Comparison of ENCODE assay signal across 18 cellular contexts in the genomic region with DNA sequence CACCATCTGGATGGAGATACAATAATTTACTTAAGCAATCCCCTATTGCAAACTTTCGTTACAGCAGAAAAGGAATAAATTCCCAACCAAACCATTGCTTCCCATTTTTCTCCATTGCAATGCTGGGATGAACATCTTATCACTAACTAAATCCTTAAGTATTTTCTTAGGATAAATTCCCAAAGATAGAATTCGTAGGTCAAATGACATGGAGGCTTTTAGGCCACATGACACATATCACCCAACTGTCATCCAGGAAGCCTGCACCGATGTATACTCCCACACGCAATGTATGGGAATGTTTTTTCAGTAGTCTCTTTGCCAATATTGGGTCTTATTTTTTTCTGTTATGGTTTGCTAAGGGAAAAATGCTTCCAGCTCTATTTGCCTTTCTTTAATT. TPM values are rescaled to one million over a fixed set of nuclear protein-coding genes. Genes with fewer than 3 reads are reported as not detected.
DNase-seq lines count a peak whose midpoint lies in the region; ATAC-seq, FAIRE-seq and TF ChIP-seq lines count a peak whose summit lies in the region.
"Had no signal": no experiment of that assay in that cellular context is flagged by ENCODE, and none has a peak within 500 bp of the region (broad histone marks: within the 10 kb centered on the region; RNA-seq: fewer than 3 reads in every experiment).

No MANE protein-coding gene starts in this region.

- H3K4me3 ChIP-seq in lower lobe of right lung: no peak overlapping the region

- DNase-seq in T-helper 2 cell treated with Interferon-gamma antibody and Interleukin-4, amounts not matched to agents 5 μg/mL and 100 μg/mL, for 36 hours (ENCODE audit: low spot score): no peak
- DNase-seq in T-helper 2 cell (no peak), lower lobe of right lung (no peak), GM12892 (ENCODE audit: insufficient read length) (no peak), DMS53 treated with DMSO at 0.1 percent for 48 hours (lab: John Stamatoyannopoulos, UW; ENCODE audit: unreplicated experiment) (no peak)
- DNase-seq in activated T-helper 2 cell treated with anti-CD3 and anti-CD28 coated beads, Interferon-gamma antibody, Interleukin-2, Interleukin-4, amounts not matched to agents 10 μg/mL and 5 μg/mL and 100 μg/mL, durations not matched to agents 14 hours and 24 hours and 36 hours (ENCODE audit: low spot score): no peak
- no peak for DNase-seq in stimulated activated effector memory CD8-positive, alpha-beta T cell treated with anti-CD3 and anti-CD28 coated beads, Interleukin-12 subunit alpha, Interleukin-12 subunit beta, amount 100 ng/mL, for 72 hours (ENCODE audit: low spot score in 2 of 2)
- DNase-seq: activated CD4-positive, CD25-positive, alpha-beta regulatory T cell; GDM1; NCI-H146; NCI-H510A treated with DMSO at 0.1 percent for 48 hours; substantia nigra had no signal

- H3K27ac ChIP-seq in lower lobe of right lung: peak overlapping the region; percentile 10
- H3K27ac ChIP-seq: parathyroid adenoma had no signal

- peaks cover 13% of the 10 kb centered on the region for H3K36me3 Mint-ChIP-seq in T-helper 2 cell treated with Interferon-gamma antibody and Interleukin-4, amounts not matched to agents 5 μg/mL and 100 μg/mL, for 36 hours (ENCODE audit: low read depth)
- peaks cover 20% of the 10 kb centered on the region for H3K36me3 Mint-ChIP-seq in activated T-helper 2 cell treated with anti-CD3 and anti-CD28 coated beads, Interferon-gamma antibody, Interleukin-2, Interleukin-4, amounts not matched to agents 10 μg/mL and 5 μg/mL and 100 μg/mL, durations not matched to agents 14 hours and 24 hours and 36 hours (ENCODE audit: low read depth)
- H3K36me3 Mint-ChIP-seq in stimulated activated effector memory CD8-positive, alpha-beta T cell treated with anti-CD3 and anti-CD28 coated beads, Interleukin-12 subunit alpha, Interleukin-12 subunit beta, amount 100 ng/mL, for 72 hours: peaks cover 40% of the 10 kb centered on the region

- no peaks in the 10 kb centered on the region for H3K9me3 Mint-ChIP-seq in T-helper 2 cell treated with Interferon-gamma antibody and Interleukin-4, amounts not matched to agents 5 μg/mL and 100 μg/mL, for 36 hours
- H3K9me3 Mint-ChIP-seq in activated T-helper 2 cell treated with anti-CD3 and anti-CD28 coated beads, Interferon-gamma antibody, Interleukin-2, Interleukin-4, amounts not matched to agents 10 μg/mL and 5 μg/mL and 100 μg/mL, durations not matched to agents 14 hours and 24 hours and 36 hours: no peaks in the 10 kb centered on the region
- H3K9me3 Mint-ChIP-seq in stimulated activated effector memory CD8-positive, alpha-beta T cell treated with anti-CD3 and anti-CD28 coated beads, Interleukin-12 subunit alpha, Interleukin-12 subunit beta, amount 100 ng/mL, for 72 hours: no peaks in the 10 kb centered on the region
- H3K9me3 Mint-ChIP-seq: activated naive CD4-positive, alpha-beta T cell treated with anti-CD3 and anti-CD28 coated beads, Interleukin-2, amount 10 ng/mL, durations not matched to agents 7 days and 5 days had no signal

- H3K27me3 ChIP-seq in lower lobe of right lung (ENCODE audit: low read depth): no peaks in the 10 kb centered on the region

- TF ChIP-seq CTCF in lower lobe of right lung (IDR thresholded peaks at IDR 0.05): no peak

- peaks cover 32% of the 10 kb centered on the region for H3K36me3 ChIP-seq in lower lobe of right lung

- H3K4me1 Mint-ChIP-seq in T-helper 2 cell treated with Interferon-gamma antibody and Interleukin-4, amounts not matched to agents 5 μg/mL and 100 μg/mL, for 36 hours (ENCODE audit: low read depth): peaks cover 13% of the 10 kb centered on the region
- peaks cover 18% of the 10 kb centered on the region for H3K4me1 Mint-ChIP-seq in activated T-helper 2 cell treated with anti-CD3 and anti-CD28 coated beads, Interferon-gamma antibody, Interleukin-2, Interleukin-4, amounts not matched to agents 10 μg/mL and 5 μg/mL and 100 μg/mL, durations not matched to agents 14 hours and 24 hours and 36 hours (ENCODE audit: low read depth)
- peaks cover 53% of the 10 kb centered on the region for H3K4me1 Mint-ChIP-seq in stimulated activated effector memory CD8-positive, alpha-beta T cell treated with anti-CD3 and anti-CD28 coated beads, Interleukin-12 subunit alpha, Interleukin-12 subunit beta, amount 100 ng/mL, for 72 hours

- no peaks in the 10 kb centered on the region for H3K9me3 ChIP-seq in lower lobe of right lung

- ATAC-seq in lower lobe of right lung: no peak
- ATAC-seq in stimulated activated effector memory CD8-positive, alpha-beta T cell treated with anti-CD3 and anti-CD28 coated beads, Interleukin-12 subunit alpha, Interleukin-12 subunit beta, amount 100 ng/mL, for 72 hours: no peak
- ATAC-seq in GM18868 (IDR thresholded peaks at IDR 0.05; ENCODE audit: unreplicated experiment): no peak

- no peak for FAIRE-seq in GM12892 (lab: Jason Lieb, UNC)
- FAIRE-seq: A204.1, endometrium had no signal

- H3K27me3 Mint-ChIP-seq in T-helper 2 cell treated with Interferon-gamma antibody and Interleukin-4, amounts not matched to agents 5 μg/mL and 100 μg/mL, for 36 hours (ENCODE audit: low read depth): peaks cover 43% of the 10 kb centered on the region
- H3K27me3 Mint-ChIP-seq in activated T-helper 2 cell treated with anti-CD3 and anti-CD28 coated beads, Interferon-gamma antibody, Interleukin-2, Interleukin-4, amounts not matched to agents 10 μg/mL and 5 μg/mL and 100 μg/mL, durations not matched to agents 14 hours and 24 hours and 36 hours (ENCODE audit: low read depth): peaks cover 40% of the 10 kb centered on the region

- H3K27ac Mint-ChIP-seq in T-helper 2 cell treated with Interferon-gamma antibody and Interleukin-4, amounts not matched to agents 5 μg/mL and 100 μg/mL, for 36 hours: no peak overlapping the region
- no peak overlapping the region for H3K27ac Mint-ChIP-seq in activated T-helper 2 cell treated with anti-CD3 and anti-CD28 coated beads, Interferon-gamma antibody, Interleukin-2, Interleukin-4, amounts not matched to agents 10 μg/mL and 5 μg/mL and 100 μg/mL, durations not matched to agents 14 hours and 24 hours and 36 hours
- no peak overlapping the region for H3K27ac Mint-ChIP-seq in stimulated activated effector memory CD8-positive, alpha-beta T cell treated with anti-CD3 and anti-CD28 coated beads, Interleukin-12 subunit alpha, Interleukin-12 subunit beta, amount 100 ng/mL, for 72 hours

- intact Hi-C loops in activated T-helper 2 cell treated with anti-CD3 and anti-CD28 coated beads, Interferon-gamma antibody, Interleukin-2, Interleukin-4, amounts not matched to agents 10 μg/mL and 5 μg/mL and 100 μg/mL, durations not matched to agents 14 hours and 24 hours and 36 hours (cut with micrococcal nuclease): no loop called here
- intact Hi-C loops in lower lobe of right lung (cut with DNase I): no loop called here

- TF ChIP-seq POLR2A in GM12892 (IDR thresholded peaks at IDR 0.05; ENCODE audit: low read depth, low read length): no peak

- peaks cover 62% of the 10 kb centered on the region for H3K4me1 ChIP-seq in lower lobe of right lung

- H3K4me3 Mint-ChIP-seq in T-helper 2 cell treated with Interferon-gamma antibody and Interleukin-4, amounts not matched to agents 5 μg/mL and 100 μg/mL, for 36 hours: peak overlapping the region; percentile 2
- H3K4me3 Mint-ChIP-seq in activated T-helper 2 cell treated with anti-CD3 and anti-CD28 coated beads, Interferon-gamma antibody, Interleukin-2, Interleukin-4, amounts not matched to agents 10 μg/mL and 5 μg/mL and 100 μg/mL, durations not matched to agents 14 hours and 24 hours and 36 hours (ENCODE audit: low read depth): peak overlapping the region; percentile 15
- peak overlapping the region; percentile 62 for H3K4me3 Mint-ChIP-seq in stimulated activated effector memory CD8-positive, alpha-beta T cell treated with anti-CD3 and anti-CD28 coated beads, Interleukin-12 subunit alpha, Interleukin-12 subunit beta, amount 100 ng/mL, for 72 hours

RNA-seq across cellular contexts. Expression of a gene that starts 1.6 kb away (rescaled TPM):
- 0.09 and 0.30 TPM in 2 replicates for total RNA-seq in activated T-helper 2 cell treated with anti-CD3 and anti-CD28 coated beads, Interferon-gamma antibody, Interleukin-2, Interleukin-4, amounts not matched to agents 10 μg/mL and 5 μg/mL and 100 μg/mL, durations not matched to agents 14 hours and 24 hours and 36 hours
- total RNA-seq in lower lobe of right lung: 13.4 TPM
- polyA plus RNA-seq in GM12892 (2012; ENCODE audit: missing spikeins): 0.08 TPM

RNA-seq across cellular contexts. Expression of a gene that starts 12.7 kb away (rescaled TPM):
- total RNA-seq in activated T-helper 2 cell treated with anti-CD3 and anti-CD28 coated beads, Interferon-gamma antibody, Interleukin-2, Interleukin-4, amounts not matched to agents 10 μg/mL and 5 μg/mL and 100 μg/mL, durations not matched to agents 14 hours and 24 hours and 36 hours: 16.9 and 17.3 TPM in 2 replicates
- 49.9 TPM for total RNA-seq in lower lobe of right lung
- 3.1 TPM for polyA plus RNA-seq in GM12892 (2012; ENCODE audit: missing spikeins)

RNA-seq across cellular contexts. Expression of a gene that starts 27.1 kb away (rescaled TPM):
- total RNA-seq in activated T-helper 2 cell treated with anti-CD3 and anti-CD28 coated beads, Interferon-gamma antibody, Interleukin-2, Interleukin-4, amounts not matched to agents 10 μg/mL and 5 μg/mL and 100 μg/mL, durations not matched to agents 14 hours and 24 hours and 36 hours: 435 and 439 TPM in 2 replicates
- 280 TPM for total RNA-seq in lower lobe of right lung
- polyA plus RNA-seq in GM12892 (2012; ENCODE audit: missing spikeins): 119 TPM

RNA-seq across cellular contexts. Expression of a gene that starts 30.9 kb away (rescaled TPM):
- total RNA-seq in activated T-helper 2 cell treated with anti-CD3 and anti-CD28 coated beads, Interferon-gamma antibody, Interleukin-2, Interleukin-4, amounts not matched to agents 10 μg/mL and 5 μg/mL and 100 μg/mL, durations not matched to agents 14 hours and 24 hours and 36 hours: 0.14 TPM in 1 of 2 replicates, not detected in the other
- total RNA-seq in lower lobe of right lung: 24.1 TPM
- polyA plus RNA-seq in GM12892 (2012; ENCODE audit: missing spikeins): not detected
- total RNA-seq: glomerular endothelial cell had no signal

RNA-seq across cellular contexts. Expression of a gene that starts 50.1 kb away (rescaled TPM):
- total RNA-seq in activated T-helper 2 cell treated with anti-CD3 and anti-CD28 coated beads, Interferon-gamma antibody, Interleukin-2, Interleukin-4, amounts not matched to agents 10 μg/mL and 5 μg/mL and 100 μg/mL, durations not matched to agents 14 hours and 24 hours and 36 hours: not detected in 2 replicates
- total RNA-seq in lower lobe of right lung: 204 TPM
- 4.1 TPM for polyA plus RNA-seq in GM12892 (2012; ENCODE audit: missing spikeins)

Comparison
In these comparisons a context has a peak if more than half of its experiments do, and no peak if none do; other contexts are left out.
1. H3K4me3 Mint-ChIP-seq: peak in every context shown above with its lines; median percentile 62 in stimulated activated effector memory CD8-positive, alpha-beta T cell treated with anti-CD3 and anti-CD28 coated beads, Interleukin-12 subunit alpha, Interleukin-12 subunit beta, amount 100 ng/mL, for 72 hours; 15 in activated T-helper 2 cell treated with anti-CD3 and anti-CD28 coated beads, Interferon-gamma antibody, Interleukin-2, Interleukin-4, amounts not matched to agents 10 μg/mL and 5 μg/mL and 100 μg/mL, durations not matched to agents 14 hours and 24 hours and 36 hours; 2 in T-helper 2 cell treated with Interferon-gamma antibody and Interleukin-4, amounts not matched to agents 5 μg/mL and 100 μg/mL, for 36 hours.
2. RNA of a gene that starts 1.6 kb away (total RNA-seq): 13.4 TPM in lower lobe of right lung (single experiment); 0.09 to 0.30 TPM in activated T-helper 2 cell treated with anti-CD3 and anti-CD28 coated beads, Interferon-gamma antibody, Interleukin-2, Interleukin-4, amounts not matched to agents 10 μg/mL and 5 μg/mL and 100 μg/mL, durations not matched to agents 14 hours and 24 hours and 36 hours; every median in the first group is over 10 times any median in the second.